In the genomic region with DNA sequence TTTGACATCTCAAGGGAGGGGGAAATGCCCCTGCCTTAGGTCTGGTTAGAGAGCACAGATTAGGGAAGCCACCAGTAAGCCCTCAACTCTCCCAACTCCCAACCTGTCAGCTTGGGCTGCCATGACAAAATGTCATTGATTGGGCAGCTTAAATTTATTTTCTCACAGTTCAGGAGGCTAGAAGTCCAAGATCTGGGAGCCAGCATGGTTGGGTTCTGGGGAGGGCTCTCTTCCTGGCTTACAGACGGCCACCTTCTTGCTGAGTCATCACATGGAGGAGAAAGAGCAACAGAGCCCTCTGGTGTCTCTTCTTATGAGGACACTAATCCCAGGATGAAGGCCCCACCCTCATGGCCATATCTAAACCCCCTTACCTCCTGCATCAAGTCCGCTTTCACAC, we compare ENCODE assay signal across 1 cellular context.
TF ChIP-seq lines count a peak whose summit lies in the region.

No MANE protein-coding gene starts in this region.

TF ChIP-seq in K562, 482 proteins besides CTCF, POLR2A, EP300 and RAD21 (continued from another document and continues in another):
- TF ChIP-seq ETS2 (tag; IDR thresholded peaks at IDR 0.05; ENCODE audit: borderline replicate concordance, poor library complexity, severe bottlenecking) (no peak), SREBF2 (CRISPR knock-in tag; IDR thresholded peaks at IDR 0.05) (no peak), SIX5 (IDR thresholded peaks at IDR 0.05; ENCODE audit: borderline replicate concordance in 1 of 2, insufficient read depth in 1 of 2, low read depth in 1 of 2, low read length in 2 of 2) (no peak), SIN3A (IDR thresholded peaks at IDR 0.05; ENCODE audit: borderline replicate concordance in 2 of 2, control insufficient read depth in 1 of 2, low read depth in 2 of 2, low read length in 2 of 2) (no peak), ZFP36 (IDR thresholded peaks at IDR 0.05; ENCODE audit: low read depth, low read length, partially characterized antibody) (no peak), FOXJ3 (CRISPR knock-in tag; IDR thresholded peaks at IDR 0.05) (no peak), ZNF436 (CRISPR knock-in tag; IDR thresholded peaks at IDR 0.05) (no peak), PHF21A (IDR thresholded peaks at IDR 0.05; ENCODE audit: borderline replicate concordance, low read depth) (no peak), DPF2 (IDR thresholded peaks at IDR 0.05) (0 out of 2 replicates have a peak, but pooled peaks have one; percentile 43), TBL1XR1 (IDR thresholded peaks at IDR 0.05; ENCODE audit: low read length in 2 of 2) (peak in 1 of 2 experiments; percentile 60; a peak in 1 of 4 replicates), TCFL5 (CRISPR knock-in tag; conservative IDR thresholded peaks at IDR 0.05) (peak; percentile 63; the same call in 1 of the 2 replicates), C11orf30 (IDR thresholded peaks at IDR 0.05; ENCODE audit: low read depth) (peak; percentile 99), PHTF2 (CRISPR knock-in tag; IDR thresholded peaks at IDR 0.05) (no peak), SMAD3 (CRISPR knock-in tag; conservative IDR thresholded peaks at IDR 0.05) (peak; percentile 70; the same call in 1 of the 2 replicates), HDAC3 (IDR thresholded peaks at IDR 0.05; ENCODE audit: borderline replicate concordance, partially characterized antibody) (no peak), RHOXF2B (CRISPR knock-in tag; conservative IDR thresholded peaks at IDR 0.05) (no peak), IFI16 (CRISPR knock-in tag; IDR thresholded peaks at IDR 0.05) (no peak), SPI1 (IDR thresholded peaks at IDR 0.05; ENCODE audit: borderline replicate concordance, low read depth, low read length) (no peak), ZBTB7A (IDR thresholded peaks at IDR 0.05; ENCODE audit: borderline replicate concordance, control insufficient read depth, low read depth, low read length) (no peak), ZNF668 (CRISPR knock-in tag; IDR thresholded peaks at IDR 0.05) (no peak), ESRRB (CRISPR knock-in tag; IDR thresholded peaks at IDR 0.05; ENCODE audit: borderline replicate concordance) (no peak), HNRNPLL (IDR thresholded peaks at IDR 0.05; ENCODE audit: low read depth, low read length, poor library complexity, severe bottlenecking) (no peak), NFXL1 (CRISPR knock-in tag; IDR thresholded peaks at IDR 0.05) (no peak), NEUROD1 (IDR thresholded peaks at IDR 0.05; ENCODE audit: borderline replicate concordance, low read depth, low read length, partially characterized antibody) (no peak), GTF2F1 (IDR thresholded peaks at IDR 0.05; ENCODE audit: low read depth, low read length) (no peak), KLF16 (IDR thresholded peaks at IDR 0.05) (no peak), L3MBTL2 (IDR thresholded peaks at IDR 0.05) (peak; percentile 58), U2AF2 (optimal IDR thresholded peaks at IDR 0.05; ENCODE audit: low read depth, low read length) (no peak), SMARCA5 (IDR thresholded peaks at IDR 0.05) (no peak), U2AF1 (optimal IDR thresholded peaks at IDR 0.05; ENCODE audit: low read depth, low read length) (no peak), ZNF77 (CRISPR knock-in tag; IDR thresholded peaks at IDR 0.05) (no peak), OTX1 (CRISPR knock-in tag; IDR thresholded peaks at IDR 0.05) (no peak), STAG1 (CRISPR knock-in tag; IDR thresholded peaks at IDR 0.05; ENCODE audit: borderline replicate concordance) (no peak; the same call in 1 of the 2 replicates), CC2D1A (IDR thresholded peaks at IDR 0.05) (peak; percentile 93), ZSCAN29 (IDR thresholded peaks at IDR 0.05) (no peak), GABPB1 (CRISPR knock-in tag; IDR thresholded peaks at IDR 0.05) (no peak), ELF1 (tag; IDR thresholded peaks at IDR 0.05) (no peak), CBX3 (IDR thresholded peaks at IDR 0.05; ENCODE audit: borderline replicate concordance in 1 of 2, low read length in 2 of 2) (peak in 1 of 2 experiments; percentile 95; a peak in 2 of 3 replicates)
- TF ChIP-seq, protein P1, sequence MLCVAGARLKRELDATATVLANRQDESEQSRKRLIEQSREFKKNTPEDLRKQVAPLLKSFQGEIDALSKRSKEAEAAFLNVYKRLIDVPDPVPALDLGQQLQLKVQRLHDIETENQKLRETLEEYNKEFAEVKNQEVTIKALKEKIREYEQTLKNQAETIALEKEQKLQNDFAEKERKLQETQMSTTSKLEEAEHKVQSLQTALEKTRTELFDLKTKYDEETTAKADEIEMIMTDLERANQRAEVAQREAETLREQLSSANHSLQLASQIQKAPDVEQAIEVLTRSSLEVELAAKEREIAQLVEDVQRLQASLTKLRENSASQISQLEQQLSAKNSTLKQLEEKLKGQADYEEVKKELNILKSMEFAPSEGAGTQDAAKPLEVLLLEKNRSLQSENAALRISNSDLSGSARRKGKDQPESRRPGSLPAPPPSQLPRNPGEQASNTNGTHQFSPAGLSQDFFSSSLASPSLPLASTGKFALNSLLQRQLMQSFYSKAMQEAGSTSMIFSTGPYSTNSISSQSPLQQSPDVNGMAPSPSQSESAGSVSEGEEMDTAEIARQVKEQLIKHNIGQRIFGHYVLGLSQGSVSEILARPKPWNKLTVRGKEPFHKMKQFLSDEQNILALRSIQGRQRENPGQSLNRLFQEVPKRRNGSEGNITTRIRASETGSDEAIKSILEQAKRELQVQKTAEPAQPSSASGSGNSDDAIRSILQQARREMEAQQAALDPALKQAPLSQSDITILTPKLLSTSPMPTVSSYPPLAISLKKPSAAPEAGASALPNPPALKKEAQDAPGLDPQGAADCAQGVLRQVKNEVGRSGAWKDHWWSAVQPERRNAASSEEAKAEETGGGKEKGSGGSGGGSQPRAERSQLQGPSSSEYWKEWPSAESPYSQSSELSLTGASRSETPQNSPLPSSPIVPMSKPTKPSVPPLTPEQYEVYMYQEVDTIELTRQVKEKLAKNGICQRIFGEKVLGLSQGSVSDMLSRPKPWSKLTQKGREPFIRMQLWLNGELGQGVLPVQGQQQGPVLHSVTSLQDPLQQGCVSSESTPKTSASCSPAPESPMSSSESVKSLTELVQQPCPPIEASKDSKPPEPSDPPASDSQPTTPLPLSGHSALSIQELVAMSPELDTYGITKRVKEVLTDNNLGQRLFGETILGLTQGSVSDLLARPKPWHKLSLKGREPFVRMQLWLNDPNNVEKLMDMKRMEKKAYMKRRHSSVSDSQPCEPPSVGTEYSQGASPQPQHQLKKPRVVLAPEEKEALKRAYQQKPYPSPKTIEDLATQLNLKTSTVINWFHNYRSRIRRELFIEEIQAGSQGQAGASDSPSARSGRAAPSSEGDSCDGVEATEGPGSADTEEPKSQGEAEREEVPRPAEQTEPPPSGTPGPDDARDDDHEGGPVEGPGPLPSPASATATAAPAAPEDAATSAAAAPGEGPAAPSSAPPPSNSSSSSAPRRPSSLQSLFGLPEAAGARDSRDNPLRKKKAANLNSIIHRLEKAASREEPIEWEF (CRISPR knock-in tag; IDR thresholded peaks at IDR 0.05), result no peak
- TF ChIP-seq, protein P2, sequence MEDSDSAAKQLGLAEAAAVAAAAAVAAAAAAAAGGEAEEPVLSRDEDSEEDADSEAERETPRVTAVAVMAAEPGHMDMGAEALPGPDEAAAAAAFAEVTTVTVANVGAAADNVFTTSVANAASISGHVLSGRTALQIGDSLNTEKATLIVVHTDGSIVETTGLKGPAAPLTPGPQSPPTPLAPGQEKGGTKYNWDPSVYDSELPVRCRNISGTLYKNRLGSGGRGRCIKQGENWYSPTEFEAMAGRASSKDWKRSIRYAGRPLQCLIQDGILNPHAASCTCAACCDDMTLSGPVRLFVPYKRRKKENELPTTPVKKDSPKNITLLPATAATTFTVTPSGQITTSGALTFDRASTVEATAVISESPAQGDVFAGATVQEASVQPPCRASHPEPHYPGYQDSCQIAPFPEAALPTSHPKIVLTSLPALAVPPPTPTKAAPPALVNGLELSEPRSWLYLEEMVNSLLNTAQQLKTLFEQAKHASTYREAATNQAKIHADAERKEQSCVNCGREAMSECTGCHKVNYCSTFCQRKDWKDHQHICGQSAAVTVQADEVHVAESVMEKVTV (CRISPR knock-in tag; IDR thresholded peaks at IDR 0.05), result peak; percentile 97
- TF ChIP-seq, protein P3, sequence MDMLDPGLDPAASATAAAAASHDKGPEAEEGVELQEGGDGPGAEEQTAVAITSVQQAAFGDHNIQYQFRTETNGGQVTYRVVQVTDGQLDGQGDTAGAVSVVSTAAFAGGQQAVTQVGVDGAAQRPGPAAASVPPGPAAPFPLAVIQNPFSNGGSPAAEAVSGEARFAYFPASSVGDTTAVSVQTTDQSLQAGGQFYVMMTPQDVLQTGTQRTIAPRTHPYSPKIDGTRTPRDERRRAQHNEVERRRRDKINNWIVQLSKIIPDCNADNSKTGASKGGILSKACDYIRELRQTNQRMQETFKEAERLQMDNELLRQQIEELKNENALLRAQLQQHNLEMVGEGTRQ (CRISPR knock-in tag; IDR thresholded peaks at IDR 0.05), result no peak
- TF ChIP-seq, protein P4, sequence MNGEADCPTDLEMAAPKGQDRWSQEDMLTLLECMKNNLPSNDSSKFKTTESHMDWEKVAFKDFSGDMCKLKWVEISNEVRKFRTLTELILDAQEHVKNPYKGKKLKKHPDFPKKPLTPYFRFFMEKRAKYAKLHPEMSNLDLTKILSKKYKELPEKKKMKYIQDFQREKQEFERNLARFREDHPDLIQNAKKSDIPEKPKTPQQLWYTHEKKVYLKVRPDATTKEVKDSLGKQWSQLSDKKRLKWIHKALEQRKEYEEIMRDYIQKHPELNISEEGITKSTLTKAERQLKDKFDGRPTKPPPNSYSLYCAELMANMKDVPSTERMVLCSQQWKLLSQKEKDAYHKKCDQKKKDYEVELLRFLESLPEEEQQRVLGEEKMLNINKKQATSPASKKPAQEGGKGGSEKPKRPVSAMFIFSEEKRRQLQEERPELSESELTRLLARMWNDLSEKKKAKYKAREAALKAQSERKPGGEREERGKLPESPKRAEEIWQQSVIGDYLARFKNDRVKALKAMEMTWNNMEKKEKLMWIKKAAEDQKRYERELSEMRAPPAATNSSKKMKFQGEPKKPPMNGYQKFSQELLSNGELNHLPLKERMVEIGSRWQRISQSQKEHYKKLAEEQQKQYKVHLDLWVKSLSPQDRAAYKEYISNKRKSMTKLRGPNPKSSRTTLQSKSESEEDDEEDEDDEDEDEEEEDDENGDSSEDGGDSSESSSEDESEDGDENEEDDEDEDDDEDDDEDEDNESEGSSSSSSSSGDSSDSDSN (IDR thresholded peaks at IDR 0.05; ENCODE audit: borderline replicate concordance in 1 of 2, low read depth in 2 of 2, low read length in 2 of 2), result no peak
- TF ChIP-seq, protein P5, sequence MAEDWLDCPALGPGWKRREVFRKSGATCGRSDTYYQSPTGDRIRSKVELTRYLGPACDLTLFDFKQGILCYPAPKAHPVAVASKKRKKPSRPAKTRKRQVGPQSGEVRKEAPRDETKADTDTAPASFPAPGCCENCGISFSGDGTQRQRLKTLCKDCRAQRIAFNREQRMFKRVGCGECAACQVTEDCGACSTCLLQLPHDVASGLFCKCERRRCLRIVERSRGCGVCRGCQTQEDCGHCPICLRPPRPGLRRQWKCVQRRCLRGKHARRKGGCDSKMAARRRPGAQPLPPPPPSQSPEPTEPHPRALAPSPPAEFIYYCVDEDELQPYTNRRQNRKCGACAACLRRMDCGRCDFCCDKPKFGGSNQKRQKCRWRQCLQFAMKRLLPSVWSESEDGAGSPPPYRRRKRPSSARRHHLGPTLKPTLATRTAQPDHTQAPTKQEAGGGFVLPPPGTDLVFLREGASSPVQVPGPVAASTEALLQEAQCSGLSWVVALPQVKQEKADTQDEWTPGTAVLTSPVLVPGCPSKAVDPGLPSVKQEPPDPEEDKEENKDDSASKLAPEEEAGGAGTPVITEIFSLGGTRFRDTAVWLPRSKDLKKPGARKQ (CRISPR knock-in tag; IDR thresholded peaks at IDR 0.05), result no peak
- TF ChIP-seq, protein P6, sequence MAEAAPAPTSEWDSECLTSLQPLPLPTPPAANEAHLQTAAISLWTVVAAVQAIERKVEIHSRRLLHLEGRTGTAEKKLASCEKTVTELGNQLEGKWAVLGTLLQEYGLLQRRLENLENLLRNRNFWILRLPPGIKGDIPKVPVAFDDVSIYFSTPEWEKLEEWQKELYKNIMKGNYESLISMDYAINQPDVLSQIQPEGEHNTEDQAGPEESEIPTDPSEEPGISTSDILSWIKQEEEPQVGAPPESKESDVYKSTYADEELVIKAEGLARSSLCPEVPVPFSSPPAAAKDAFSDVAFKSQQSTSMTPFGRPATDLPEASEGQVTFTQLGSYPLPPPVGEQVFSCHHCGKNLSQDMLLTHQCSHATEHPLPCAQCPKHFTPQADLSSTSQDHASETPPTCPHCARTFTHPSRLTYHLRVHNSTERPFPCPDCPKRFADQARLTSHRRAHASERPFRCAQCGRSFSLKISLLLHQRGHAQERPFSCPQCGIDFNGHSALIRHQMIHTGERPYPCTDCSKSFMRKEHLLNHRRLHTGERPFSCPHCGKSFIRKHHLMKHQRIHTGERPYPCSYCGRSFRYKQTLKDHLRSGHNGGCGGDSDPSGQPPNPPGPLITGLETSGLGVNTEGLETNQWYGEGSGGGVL (CRISPR knock-in tag; IDR thresholded peaks at IDR 0.05), result no peak
- TF ChIP-seq, protein P7, sequence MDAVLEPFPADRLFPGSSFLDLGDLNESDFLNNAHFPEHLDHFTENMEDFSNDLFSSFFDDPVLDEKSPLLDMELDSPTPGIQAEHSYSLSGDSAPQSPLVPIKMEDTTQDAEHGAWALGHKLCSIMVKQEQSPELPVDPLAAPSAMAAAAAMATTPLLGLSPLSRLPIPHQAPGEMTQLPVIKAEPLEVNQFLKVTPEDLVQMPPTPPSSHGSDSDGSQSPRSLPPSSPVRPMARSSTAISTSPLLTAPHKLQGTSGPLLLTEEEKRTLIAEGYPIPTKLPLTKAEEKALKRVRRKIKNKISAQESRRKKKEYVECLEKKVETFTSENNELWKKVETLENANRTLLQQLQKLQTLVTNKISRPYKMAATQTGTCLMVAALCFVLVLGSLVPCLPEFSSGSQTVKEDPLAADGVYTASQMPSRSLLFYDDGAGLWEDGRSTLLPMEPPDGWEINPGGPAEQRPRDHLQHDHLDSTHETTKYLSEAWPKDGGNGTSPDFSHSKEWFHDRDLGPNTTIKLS (IDR thresholded peaks at IDR 0.05; ENCODE audit: borderline replicate concordance, low read depth), result peak; percentile 46; the same call in 1 of the 2 replicates
